In genomic region chr19:11987405-11988231, GRCh38 we compare ENCODE assay signal across 8 cellular contexts. TPM values are rescaled to one million over a fixed set of nuclear protein-coding genes. Genes with fewer than 3 reads are reported as not detected.
DNase-seq lines count a peak whose midpoint lies in the region; ATAC-seq and TF ChIP-seq lines count a peak whose summit lies in the region.

No MANE protein-coding gene starts in this region.

- peak overlapping the region; percentile 98 for H3K27ac Mint-ChIP-seq in activated CD4-positive, alpha-beta memory T cell treated with anti-CD3 and anti-CD28 coated beads, Interleukin-2, amount 10 ng/mL, durations not matched to agents 7 days and 5 days

- POLR2A ChIA-PET in activated CD4-positive, alpha-beta memory T cell treated with anti-CD3 and anti-CD28 coated beads, Interleukin-2, amount 10 ng/mL, durations not matched to agents 7 days and 5 days (lab: Charles Lee): interaction anchor here (0.8 to 4.1 kb wide), 13 partner anchors 12 to 626 kb away, joined by 3 to 79 read pairs (median 4); partner anchors contain the start of genes ELOF1, ZNF20, ZNF440 and ZNF441

- no peaks in the 10 kb centered on the region for H3K27me3 Mint-ChIP-seq in activated CD4-positive, alpha-beta memory T cell treated with anti-CD3 and anti-CD28 coated beads, Interleukin-2, amount 10 ng/mL, durations not matched to agents 7 days and 5 days

- DNase-seq in AG09309 (ENCODE audit: low read depth) (peak; percentile 61), NCI-H82 (lab: John Stamatoyannopoulos, UW) (peak; percentile 97), medulla oblongata (ENCODE audit: extremely low spot score) (peak; percentile 96)
- peak; percentile 94 for DNase-seq in activated CD4-positive, alpha-beta memory T cell treated with anti-CD3 and anti-CD28 coated beads, Interleukin-2, amount 10 ng/mL, durations not matched to agents 7 days and 5 days
- DNase-seq in effector CD4-positive, alpha-beta T cell: peak; percentile 82
- peak; percentile 84 to 88 (median 87) for DNase-seq in stimulated activated CD4-positive, alpha-beta T cell treated with anti-CD3 and anti-CD28 coated beads, TNF-alpha, amount 100 ng/mL, for 4 hours (ENCODE audit: low read depth in 3 of 3)

- peaks cover 13% of the 10 kb centered on the region for H3K36me3 Mint-ChIP-seq in activated CD4-positive, alpha-beta memory T cell treated with anti-CD3 and anti-CD28 coated beads, Interleukin-2, amount 10 ng/mL, durations not matched to agents 7 days and 5 days (ENCODE audit: low read depth)

- peaks cover 20% of the 10 kb centered on the region for H3K4me1 Mint-ChIP-seq in activated CD4-positive, alpha-beta memory T cell treated with anti-CD3 and anti-CD28 coated beads, Interleukin-2, amount 10 ng/mL, durations not matched to agents 7 days and 5 days

- no peak for TF ChIP-seq CTCF in AG09309 (IDR thresholded peaks at IDR 0.05; ENCODE audit: control insufficient read depth, insufficient read depth, low read depth, low read length, missing control alignments)

- peak; percentile 82 for ATAC-seq in GM19043 (IDR thresholded peaks at IDR 0.05; ENCODE audit: low read depth, unreplicated experiment)
- peak; percentile 74 for ATAC-seq in HG03442 (IDR thresholded peaks at IDR 0.05; ENCODE audit: unreplicated experiment)

- peaks cover 15% of the 10 kb centered on the region for H3K9me3 Mint-ChIP-seq in activated CD4-positive, alpha-beta memory T cell treated with anti-CD3 and anti-CD28 coated beads, Interleukin-2, amount 10 ng/mL, durations not matched to agents 7 days and 5 days

- H3K4me3 ChIP-seq in AG09309 (ENCODE audit: control insufficient read depth, low read depth, low read length): peak overlapping the region; percentile 61

- CTCF ChIA-PET in activated CD4-positive, alpha-beta memory T cell treated with anti-CD3 and anti-CD28 coated beads, Interleukin-2, amount 10 ng/mL, durations not matched to agents 7 days and 5 days (lab: Charles Lee): interaction anchor here (0.6 to 4.9 kb wide), 15 partner anchors 12 to 189 kb away, joined by 3 to 84 read pairs (median 5); partner anchors contain the start of genes ZNF136, ZNF20, ZNF491 and ZNF700

- H3K4me3 Mint-ChIP-seq in activated CD4-positive, alpha-beta memory T cell treated with anti-CD3 and anti-CD28 coated beads, Interleukin-2, amount 10 ng/mL, durations not matched to agents 7 days and 5 days: peak overlapping the region; percentile 94

RNA-seq across cellular contexts. Expression of gene ZNF763, which starts 22.8 kb away (rescaled TPM):
- total RNA-seq in activated CD4-positive, alpha-beta memory T cell treated with anti-CD3 and anti-CD28 coated beads, Interleukin-2, amount 10 ng/mL, durations not matched to agents 7 days and 5 days: 1 to 10 TPM; 1.4 to 2.2 TPM

RNA-seq across cellular contexts. Expression of gene ZNF433, which starts 47.9 kb away (rescaled TPM):
- under 1 TPM in 1 of 2 experiments, not detected in 1; 0.25 TPM for total RNA-seq in activated CD4-positive, alpha-beta memory T cell treated with anti-CD3 and anti-CD28 coated beads, Interleukin-2, amount 10 ng/mL, durations not matched to agents 7 days and 5 days

Comparison
In these comparisons a context has a peak if more than half of its experiments do, and no peak if none do; other contexts are left out.
1. Peak in every context shown above with its lines: DNase-seq, ATAC-seq and H3K4me3 ChIP-seq.